In genomic region chr2:222942977-222943376, GRCh38 we compare ENCODE assay signal across 18 cellular contexts.
DNase-seq lines count a peak whose midpoint lies in the region; ATAC-seq, FAIRE-seq and TF ChIP-seq lines count a peak whose summit lies in the region.
"Had no signal": no experiment of that assay in that cellular context is flagged by ENCODE, and none has a peak within 500 bp of the region (broad histone marks: within the 10 kb centered on the region; RNA-seq: fewer than 3 reads in every experiment).

No MANE protein-coding gene starts in this region.

- H4K20me1 ChIP-seq in mammary epithelial cell (ENCODE audit: insufficient read depth, low read length), result no peaks in the 10 kb centered on the region
- peaks cover 7% of the 10 kb centered on the region for H4K20me1 ChIP-seq in keratinocyte (ENCODE audit: control insufficient read depth, extremely low read depth, insufficient read depth, low read length)

- H3K36me3 ChIP-seq in mammary epithelial cell (ENCODE audit: insufficient read depth, low read length) (peaks cover 9% of the 10 kb centered on the region), RWPE2 (ENCODE audit: low read depth) (peaks cover 50% of the 10 kb centered on the region), keratinocyte (ENCODE audit: control insufficient read depth in 2 of 2, extremely low read depth in 1 of 2, insufficient read depth in 2 of 2, low read length in 2 of 2) (peaks cover 7 to 10% of the 10 kb centered on the region in 2 experiments), body of pancreas (replicated peaks in 1 of 2; ENCODE audit: insufficient read depth in 1 of 2, low read depth in 2 of 2) (no peaks in the 10 kb centered on the region)

- no peaks in the 10 kb centered on the region for H3K9me1 ChIP-seq in keratinocyte (ENCODE audit: control insufficient read depth, extremely low read depth, insufficient read depth, low read length)

- H3K4me1 ChIP-seq in mammary epithelial cell (ENCODE audit: insufficient read depth, low read length) (peaks cover 12% of the 10 kb centered on the region), RWPE2 (ENCODE audit: insufficient read depth, poor library complexity, severe bottlenecking) (peaks cover 37% of the 10 kb centered on the region), keratinocyte (ENCODE audit: control insufficient read depth, extremely low read depth, insufficient read depth, low read length) (peaks cover 19% of the 10 kb centered on the region), body of pancreas (no peaks in the 10 kb centered on the region)

- no peak for FAIRE-seq in keratinocyte (lab: Jason Lieb, UNC)
- FAIRE-seq: GM12878 had no signal

- TF ChIP-seq CTCF in mammary epithelial cell (conservative IDR thresholded peaks at IDR 0.05 in 1 of 2, IDR thresholded peaks at IDR 0.05 in 1 of 2; ENCODE audit: extremely low read depth in 1 of 2, insufficient read depth in 1 of 2, low read depth in 1 of 2, low read length in 2 of 2) (no peak), MCF 10A (IDR thresholded peaks at IDR 0.05; ENCODE audit: unreplicated experiment) (no peak), RWPE2 (IDR thresholded peaks at IDR 0.05; ENCODE audit: poor library complexity, severe bottlenecking) (no peak), keratinocyte (optimal IDR thresholded peaks at IDR 0.05 in 1 of 3, IDR thresholded peaks at IDR 0.05 in 1 of 3, conservative IDR thresholded peaks at IDR 0.05 in 1 of 3; ENCODE audit: extremely low read depth in 1 of 3, insufficient read depth in 2 of 3, low read length in 3 of 3) (no peak), body of pancreas (IDR thresholded peaks at IDR 0.05) (no peak)

- H3K9ac ChIP-seq in mammary epithelial cell (ENCODE audit: insufficient read depth, low read length) (no peak overlapping the region), keratinocyte (ENCODE audit: control insufficient read depth, extremely low read depth, insufficient read depth, low read length) (no peak overlapping the region)

- H2AFZ ChIP-seq in mammary epithelial cell (ENCODE audit: low read depth, low read length), result no peak overlapping the region
- no peak overlapping the region for H2AFZ ChIP-seq in keratinocyte (ENCODE audit: control insufficient read depth, low read length)

- H3K27me3 ChIP-seq in mammary epithelial cell (ENCODE audit: insufficient read depth, low read length) (no peaks in the 10 kb centered on the region), RWPE2 (ENCODE audit: insufficient read depth, poor library complexity, severe bottlenecking) (no peaks in the 10 kb centered on the region), keratinocyte (ENCODE audit: control insufficient read depth, extremely low read depth, insufficient read depth, low read length) (no peaks in the 10 kb centered on the region), body of pancreas (no peaks in the 10 kb centered on the region)

- 94% methylated on average over 1 of the region's 1 CpG for WGBS in mammary epithelial cell (ENCODE audit: low coverage, missing lambda C conversion rate)
- 81 to 97% methylated on average over 1 of the region's 1 CpG for WGBS in body of pancreas, 2 donors

- in situ Hi-C loops in mammary epithelial cell (cut with MboI; ENCODE audit: low sequenced_read_pairs in 2 of 2), result no loop called here

- TF ChIP-seq POLR2A in body of pancreas (IDR thresholded peaks at IDR 0.05), result no peak

- CTCF ChIA-PET in mammary epithelial cell (lab: Charles Lee; ENCODE audit: low non-redundant PET), result no interaction called here
- CTCF ChIA-PET in MCF 10A (lab: Yijun Ruan, JAX), result no interaction called here

- no peak overlapping the region for H3K27ac Mint-ChIP-seq in MCF 10A (ENCODE audit: low read depth, unreplicated experiment)
- peak overlapping the region; percentile 50 for H3K27ac Mint-ChIP-seq in stimulated activated memory B cell treated with anti-CD40 and anti-IgM and Interleukin-4, amounts not matched to agents 10 μg/mL and 1 μg/mL and 100 μg/mL, for 72 hours

- peak overlapping the region; percentile 15 for H3K4me2 ChIP-seq in mammary epithelial cell (ENCODE audit: insufficient read depth, low read depth, low read length)
- peak overlapping the region; percentile 11 for H3K4me2 ChIP-seq in keratinocyte (ENCODE audit: control insufficient read depth, extremely low read depth, insufficient read depth, low read depth, low read length)

- no peak overlapping the region for H3K4me3 ChIP-seq in mammary epithelial cell (replicated peaks in 1 of 3; ENCODE audit: insufficient read depth in 1 of 3, low read depth in 2 of 3, low read length in 3 of 3)
- H3K4me3 ChIP-seq in RWPE2 (ENCODE audit: severe bottlenecking), result no peak overlapping the region
- H3K4me3 ChIP-seq in keratinocyte (ENCODE audit: control insufficient read depth in 2 of 3, extremely low read depth in 1 of 3, insufficient read depth in 2 of 3, low read depth in 1 of 3, low read length in 3 of 3), result no peak overlapping the region
- H3K4me3 ChIP-seq in body of pancreas, result no peak overlapping the region
- H3K4me3 ChIP-seq: GM12878 had no signal

- intact Hi-C loops in mammary epithelial cell (cut with micrococcal nuclease) (no loop called here), MCF 10A (cut with micrococcal nuclease) (no loop called here), body of pancreas (cut with DNase I) (no loop called here)

- ATAC-seq in RWPE2 (ENCODE audit: low read depth) (no peak), body of pancreas (no peak), left lobe of liver (no peak)
- no peak for ATAC-seq in stimulated activated memory B cell treated with anti-CD40 and anti-IgM and Interleukin-4, amounts not matched to agents 10 μg/mL and 1 μg/mL and 100 μg/mL, for 72 hours
- ATAC-seq: GM12878 had no signal

- H3K9me3 Mint-ChIP-seq in MCF 10A (ENCODE audit: unreplicated experiment), result no peaks in the 10 kb centered on the region
- H3K9me3 Mint-ChIP-seq in stimulated activated memory B cell treated with anti-CD40 and anti-IgM and Interleukin-4, amounts not matched to agents 10 μg/mL and 1 μg/mL and 100 μg/mL, for 72 hours, result no peaks in the 10 kb centered on the region

- no TSS peak for BruUV-seq in mammary epithelial cell (replicated peaks; lab: Mats Ljungman, UMichigan)
- BruUV-seq in MCF 10A (replicated peaks; lab: Mats Ljungman, UMichigan), result no TSS peak

- H3K27ac ChIP-seq in mammary epithelial cell (ENCODE audit: insufficient read depth, low read depth, low read length) (no peak overlapping the region), RWPE2 (ENCODE audit: poor library complexity, severe bottlenecking) (peak overlapping the region; percentile 30), keratinocyte (ENCODE audit: control insufficient read depth, insufficient read depth, low read length) (no peak overlapping the region), body of pancreas (no peak overlapping the region)

- DNase-seq in mammary epithelial cell (no peak), MCF 10A (ENCODE audit: unreplicated experiment) (no peak), RWPE2 (ENCODE audit: low spot score) (no peak), keratinocyte (ENCODE audit: low read depth, low spot score) (no peak), body of pancreas (no peak), left lobe of liver (ENCODE audit: low spot score) (no peak)
- no peak for DNase-seq in stimulated activated naive CD4-positive, alpha-beta T cell (lab: John Stamatoyannopoulos, UW)
- DNase-seq: C1 segment of cervical spinal cord, DMS79, Karpas-422, NCI-H1417, NCI-H2029, NCI-H2171 treated with DMSO at 0.1 percent for 48 hours, NCI-H510A, NCI-H82, RPMI8226 had no signal

- dilution Hi-C loops in mammary epithelial cell (cut with HindIII; ENCODE audit: low sequenced_read_pairs), result no loop called here
- dilution Hi-C loops in keratinocyte (cut with MboI; ENCODE audit: extremely low pct_ligation_motif_present, low sequenced_read_pairs), result no loop called here

- no peaks in the 10 kb centered on the region for H3K27me3 Mint-ChIP-seq in MCF 10A (ENCODE audit: insufficient read depth, unreplicated experiment)
- H3K27me3 Mint-ChIP-seq in stimulated activated memory B cell treated with anti-CD40 and anti-IgM and Interleukin-4, amounts not matched to agents 10 μg/mL and 1 μg/mL and 100 μg/mL, for 72 hours, result no peaks in the 10 kb centered on the region

- H3K79me2 ChIP-seq in mammary epithelial cell (ENCODE audit: insufficient read depth, low read length) (peaks cover 44% of the 10 kb centered on the region), keratinocyte (ENCODE audit: control insufficient read depth, insufficient read depth, low read length) (peaks cover 10% of the 10 kb centered on the region)

- no peaks in the 10 kb centered on the region for H3K9me3 ChIP-seq in mammary epithelial cell (replicated peaks; ENCODE audit: insufficient read depth, low read length)
- peaks cover 5% of the 10 kb centered on the region for H3K9me3 ChIP-seq in RWPE2 (ENCODE audit: severe bottlenecking)
- H3K9me3 ChIP-seq in keratinocyte (ENCODE audit: control insufficient read depth, low read depth, low read length), result no peaks in the 10 kb centered on the region
- no peaks in the 10 kb centered on the region for H3K9me3 ChIP-seq in body of pancreas

- peaks cover 34% of the 10 kb centered on the region for H3K36me3 Mint-ChIP-seq in MCF 10A (ENCODE audit: insufficient read depth, unreplicated experiment)
- H3K36me3 Mint-ChIP-seq in stimulated activated memory B cell treated with anti-CD40 and anti-IgM and Interleukin-4, amounts not matched to agents 10 μg/mL and 1 μg/mL and 100 μg/mL, for 72 hours, result peaks cover 19% of the 10 kb centered on the region

- H3K4me3 Mint-ChIP-seq in MCF 10A (ENCODE audit: unreplicated experiment), result no peak overlapping the region
- no peak overlapping the region for H3K4me3 Mint-ChIP-seq in stimulated activated memory B cell treated with anti-CD40 and anti-IgM and Interleukin-4, amounts not matched to agents 10 μg/mL and 1 μg/mL and 100 μg/mL, for 72 hours

- peaks cover 7% of the 10 kb centered on the region for H3K4me1 Mint-ChIP-seq in MCF 10A (ENCODE audit: insufficient read depth, unreplicated experiment)
- H3K4me1 Mint-ChIP-seq in stimulated activated memory B cell treated with anti-CD40 and anti-IgM and Interleukin-4, amounts not matched to agents 10 μg/mL and 1 μg/mL and 100 μg/mL, for 72 hours, result no peaks in the 10 kb centered on the region

- POLR2A ChIA-PET in MCF 10A (lab: Yijun Ruan, JAX), result no interaction called here
